8 cellular contexts compared by ENCODE assay signal in the genomic region with DNA sequence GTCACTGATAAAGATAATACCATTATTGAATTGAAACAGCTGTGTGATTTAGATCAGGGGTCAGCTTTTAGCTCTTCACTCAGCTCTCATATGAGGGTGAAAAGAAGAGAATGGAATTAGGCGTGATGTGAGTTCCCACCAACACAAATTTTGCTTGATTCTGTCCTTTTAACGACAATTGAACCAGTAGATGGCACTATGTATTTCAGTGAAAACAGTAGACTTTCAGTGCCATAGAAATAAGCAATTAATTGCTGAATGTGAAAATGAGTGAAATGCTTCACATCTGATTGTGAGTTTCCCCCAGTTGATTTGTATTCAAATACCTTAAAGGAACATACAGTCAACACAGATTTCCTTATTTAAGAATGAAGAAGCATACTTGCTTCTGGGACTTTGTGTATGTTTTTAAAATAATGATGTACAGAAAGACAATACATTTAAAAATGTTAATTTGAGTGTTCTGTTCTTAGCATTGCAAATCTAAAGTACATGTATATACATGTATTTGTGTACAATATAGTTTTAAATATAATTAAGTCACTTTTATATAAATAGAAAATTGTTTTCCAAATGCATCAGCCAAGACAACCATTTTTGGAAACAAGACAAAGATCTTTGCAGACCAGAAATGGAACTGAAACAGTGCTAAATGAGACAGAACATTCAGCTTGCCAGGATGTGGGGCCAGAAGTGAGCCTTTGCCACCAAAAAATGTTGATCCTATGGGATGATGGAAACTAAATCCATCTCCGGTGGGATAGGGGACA.
DNase-seq lines count a peak whose midpoint lies in the region; ATAC-seq and TF ChIP-seq lines count a peak whose summit lies in the region.

No MANE protein-coding gene starts in this region.

- H3K36me3 Mint-ChIP-seq in activated T-cell treated with anti-CD3 and anti-CD28 coated beads, Interleukin-2, amount 50 U/mL, for 4 hours (ENCODE audit: insufficient read depth) = no peaks in the 10 kb centered on the region

- TF ChIP-seq EP300 in stomach (IDR thresholded peaks at IDR 0.05) = no peak

- H3K9me3 ChIP-seq in stomach = no peaks in the 10 kb centered on the region

- no peaks in the 10 kb centered on the region for H3K4me1 ChIP-seq in stomach

- H3K4me3 Mint-ChIP-seq in activated T-cell treated with anti-CD3 and anti-CD28 coated beads, Interleukin-2, amount 50 U/mL, for 4 hours = no peak overlapping the region

- no peak overlapping the region for H3K27ac ChIP-seq in stomach

- H3K27me3 ChIP-seq in stomach = no peaks in the 10 kb centered on the region

- intact Hi-C loops in stomach (cut with DNase I; ENCODE audit: low total_unique reads) = no loop called here

- no peaks in the 10 kb centered on the region for H3K4me1 Mint-ChIP-seq in activated T-cell treated with anti-CD3 and anti-CD28 coated beads, Interleukin-2, amount 50 U/mL, for 4 hours (ENCODE audit: low read depth)

- TF ChIP-seq CTCF in stomach (IDR thresholded peaks at IDR 0.05) = no peak

- no peak for TF ChIP-seq POLR2A in stomach (IDR thresholded peaks at IDR 0.05)

- peak; percentile 26 for DNase-seq in EH (ENCODE audit: low read depth)
- peak; percentile 48 for DNase-seq in amniotic epithelial cell (ENCODE audit: low read depth)
- peak; percentile 50 for DNase-seq in midbrain (lab: John Stamatoyannopoulos, UW)
- DNase-seq in islet precursor cell = no peak
- DNase-seq in activated T-cell treated with anti-CD3 and anti-CD28 coated beads, Interleukin-2, amount 50 U/mL, for 4 hours = no peak
- DNase-seq in stomach = no peak

- no peaks in the 10 kb centered on the region for H3K9me3 Mint-ChIP-seq in activated T-cell treated with anti-CD3 and anti-CD28 coated beads, Interleukin-2, amount 50 U/mL, for 4 hours

- peaks cover 3% of the 10 kb centered on the region for H3K27me3 Mint-ChIP-seq in activated T-cell treated with anti-CD3 and anti-CD28 coated beads, Interleukin-2, amount 50 U/mL, for 4 hours (ENCODE audit: low read depth)

- 40 to 45% (median 41%) methylated on average over 3 of the region's 3 CpGs for WGBS in stomach, 5 donors

- peak; percentile 63 for ATAC-seq in GM19463 (IDR thresholded peaks at IDR 0.05; ENCODE audit: unreplicated experiment)
- ATAC-seq in HG03520 (IDR thresholded peaks at IDR 0.05; ENCODE audit: unreplicated experiment) = peak; percentile 57
- ATAC-seq in activated T-cell treated with anti-CD3 and anti-CD28 coated beads, Interleukin-2, amount 50 U/mL, for 4 hours = no peak

- H3K4me3 ChIP-seq in stomach = no peak overlapping the region

- no peaks in the 10 kb centered on the region for H3K36me3 ChIP-seq in stomach

Comparison
In these comparisons a context has a peak if more than half of its experiments do, and no peak if none do; other contexts are left out.
1. DNase-seq: peak in EH (single experiment), amniotic epithelial cell (single experiment) and midbrain (single experiment); none in islet precursor cell (single experiment), activated T-cell treated with anti-CD3 and anti-CD28 coated beads, Interleukin-2, amount 50 U/mL, for 4 hours (single experiment) and stomach (single experiment).
2. ATAC-seq: peak in GM19463 (single experiment) and HG03520 (single experiment); none in activated T-cell treated with anti-CD3 and anti-CD28 coated beads, Interleukin-2, amount 50 U/mL, for 4 hours (0 of 2).